10 cellular contexts compared by ENCODE assay signal in genomic region chr15:35181538-35181937, GRCh38.
DNase-seq lines count a peak whose midpoint lies in the region; ATAC-seq and TF ChIP-seq lines count a peak whose summit lies in the region.
"Had no signal": no experiment of that assay in that cellular context is flagged by ENCODE, and none has a peak within 500 bp of the region (broad histone marks: within the 10 kb centered on the region; RNA-seq: fewer than 3 reads in every experiment).

No MANE protein-coding gene starts in this region.

- no peak overlapping the region for H3K18ac ChIP-seq in H9 (ENCODE audit: insufficient read length, low read depth, low read length)

- H3T11ph ChIP-seq in H9 (ENCODE audit: low read length), result no peak overlapping the region

- H3K4me3 Mint-ChIP-seq in H9, result no peak overlapping the region

- no peak overlapping the region for H2AFZ ChIP-seq in H9 (ENCODE audit: low read length)

- H3K23me2 ChIP-seq in H9 (ENCODE audit: insufficient read length, low read depth, low read length, poor library complexity, severe bottlenecking), result no peaks in the 10 kb centered on the region

- no peak overlapping the region for H4K91ac ChIP-seq in H9 (ENCODE audit: insufficient read length, low read depth, low read length)

- no peak overlapping the region for H3K56ac ChIP-seq in H9 (ENCODE audit: insufficient read length, low read depth, low read length)

- H3K27me3 Mint-ChIP-seq in H9 (ENCODE audit: low read depth), result peaks cover 31% of the 10 kb centered on the region

- H3K4me3 ChIP-seq in retinal pigment epithelial cell (ENCODE audit: low read length) (no peak overlapping the region), H7 (ENCODE audit: insufficient read depth, low read depth, low read length) (no peak overlapping the region)
- H3K4me3 ChIP-seq: thyroid gland had no signal

- H3K9me3 Mint-ChIP-seq in H9, result no peaks in the 10 kb centered on the region; a peak in 2 of 5 replicates

- H3K9ac ChIP-seq in H9 (ENCODE audit: extremely low read depth, insufficient read length, low read length), result no peak overlapping the region

- no peak overlapping the region for H3K4me2 ChIP-seq in H9 (ENCODE audit: insufficient read depth, insufficient read length, low read length)

- H2BK15ac ChIP-seq in H9 (ENCODE audit: low read depth, low read length), result no peak overlapping the region

- no peak overlapping the region for H2BK20ac ChIP-seq in H9 (ENCODE audit: low read depth, low read length, poor library complexity, severe bottlenecking)

- H4K8ac ChIP-seq in H9 (replicated peaks; ENCODE audit: insufficient read length, low read depth, low read length), result no peak overlapping the region

- no peak overlapping the region for H2AK5ac ChIP-seq in H9 (ENCODE audit: insufficient read length, low read length)

- H3K36me3 Mint-ChIP-seq in H9 (ENCODE audit: insufficient read depth in 1 of 3, low read depth in 3 of 3), result peaks cover 0 to 3% (median 0%) of the 10 kb centered on the region in 3 experiments; a peak in 1 of 7 replicates

- ATAC-seq in GM19468 (IDR thresholded peaks at IDR 0.05; ENCODE audit: extremely low read depth, unreplicated experiment) (peak; percentile 24), HG02973 (IDR thresholded peaks at IDR 0.05; ENCODE audit: unreplicated experiment) (peak; percentile 84), GM19023 (IDR thresholded peaks at IDR 0.05; ENCODE audit: unreplicated experiment) (no peak)

- no peak for TF ChIP-seq CTCF in retinal pigment epithelial cell (conservative IDR thresholded peaks at IDR 0.05; ENCODE audit: low read depth, low read length)
- no peak for TF ChIP-seq CTCF in H9 (conservative IDR thresholded peaks at IDR 0.05)

- H3K4me1 Mint-ChIP-seq in H9, result peaks cover 44 to 45% of the 10 kb centered on the region in 2 experiments

- H2BK120ac ChIP-seq in H9 (ENCODE audit: low read depth, low read length, poor library complexity, severe bottlenecking), result no peak overlapping the region

- H4K5ac ChIP-seq in H9 (ENCODE audit: insufficient read length, low read depth, low read length), result no peak overlapping the region

- no peaks in the 10 kb centered on the region for H4K20me1 ChIP-seq in H9 (ENCODE audit: control insufficient read depth, insufficient read depth, insufficient read length)

- no peak overlapping the region for H3K27ac ChIP-seq in H9 (ENCODE audit: insufficient read length, low read depth, low read length)
- H3K27ac ChIP-seq: thyroid gland had no signal

- peaks cover 2% of the 10 kb centered on the region; the same call in 1 of the 2 replicates for H3K27me3 ChIP-seq in H7 (ENCODE audit: control insufficient read depth, insufficient read depth, low read length)
- no peaks in the 10 kb centered on the region for H3K27me3 ChIP-seq in H9 (ENCODE audit: insufficient read depth, low read length)
- H3K27me3 ChIP-seq: thyroid gland had no signal

- H2BK5ac ChIP-seq in H9 (ENCODE audit: insufficient read length, low read length), result no peak overlapping the region

- no peaks in the 10 kb centered on the region for H3K79me2 ChIP-seq in H9 (ENCODE audit: insufficient read depth, low read length)

- H3K4ac ChIP-seq in H9 (ENCODE audit: low read depth, low read length), result no peak overlapping the region

- no peak overlapping the region for H2BK12ac ChIP-seq in H9 (ENCODE audit: insufficient read length, low read depth, low read length)

- H3K36me3 ChIP-seq in H7 (replicated peaks; ENCODE audit: control insufficient read depth, insufficient read depth, low read length), result no peaks in the 10 kb centered on the region
- H3K36me3 ChIP-seq: thyroid gland had no signal

- H3K79me1 ChIP-seq in H9 (ENCODE audit: insufficient read depth, low read depth, low read length, poor library complexity, severe bottlenecking), result no peaks in the 10 kb centered on the region

- peak; percentile 36 for DNase-seq in OCI-M1 (lab: John Stamatoyannopoulos, UW)
- peak; percentile 27 for DNase-seq in retinal pigment epithelial cell (ENCODE audit: low read depth)
- no peak for DNase-seq in H7
- no peak for DNase-seq in NCI-H774 (lab: John Stamatoyannopoulos, UW)
- DNase-seq in H9, result no peak
- DNase-seq: activated CD4-positive, alpha-beta T cell treated with anti-CD3 and anti-CD28 coated beads for 48 hours; thyroid gland had no signal

- H3K27ac Mint-ChIP-seq in H9, result no peak overlapping the region

- peaks cover 4% of the 10 kb centered on the region; the same call in 1 of the 2 replicates for H3K4me1 ChIP-seq in H9 (ENCODE audit: insufficient read depth, low read length)

- H3K14ac ChIP-seq in H9 (ENCODE audit: insufficient read depth, low read length), result no peak overlapping the region

- no peak overlapping the region for H3K23ac ChIP-seq in H9 (ENCODE audit: insufficient read length, low read depth, low read length)

- H3K9me3 ChIP-seq in H9 (ENCODE audit: control insufficient read depth, low read depth, low read length), result no peaks in the 10 kb centered on the region
- H3K9me3 ChIP-seq: thyroid gland had no signal

Comparison
In these comparisons a context has a peak if more than half of its experiments do, and no peak if none do; other contexts are left out.
1. DNase-seq: peak in OCI-M1 (single experiment) and retinal pigment epithelial cell (single experiment); none in H7 (single experiment), NCI-H774 (single experiment) and H9 (single experiment).